ENCODE assay signal across 21 cellular contexts in genomic region chr13:21663197-21663596, GRCh38. TPM values are rescaled to one million over a fixed set of nuclear protein-coding genes. Genes with fewer than 3 reads are reported as not detected.
A peak's percentile ranks its signal among the peaks of the same experiment; 100 is the strongest.
DNase-seq lines count a peak whose midpoint lies in the region; ATAC-seq, FAIRE-seq and TF ChIP-seq lines count a peak whose summit lies in the region.
"Had no signal": no experiment of that assay in that cellular context is flagged by ENCODE, and none has a peak within 500 bp of the region (broad histone marks: within the 10 kb centered on the region; RNA-seq: fewer than 3 reads in every experiment).

No MANE protein-coding gene starts in this region.

- TF ChIP-seq EP300 in HepG2 (IDR thresholded peaks at IDR 0.05; ENCODE audit: low read depth in 2 of 2, low read length in 2 of 2) (no peak), HepG2 (CRISPR knock-in tag; IDR thresholded peaks at IDR 0.05; ENCODE audit: borderline replicate concordance) (no peak)

- FAIRE-seq in HepG2 (lab: Jason Lieb, UNC) = no peak
- FAIRE-seq: endothelial cell of umbilical vein, GM19239 had no signal

- POLR2A ChIA-PET in HepG2 (lab: Yijun Ruan, JAX) = no interaction called here

- H3K4me3 ChIP-seq in HepG2 (replicated peaks in 1 of 3; ENCODE audit: insufficient read depth in 1 of 3, low read depth in 2 of 3, low read length in 3 of 3) = no peak overlapping the region
- H3K4me3 ChIP-seq: gastrocnemius medialis, HAP-1, stomach had no signal

- H3K79me2 ChIP-seq in HepG2 (ENCODE audit: insufficient read depth, low read length) = no peaks in the 10 kb centered on the region

- TF ChIP-seq RAD21 in HepG2 (CRISPR knock-in tag; IDR thresholded peaks at IDR 0.05) = no peak

- intact Hi-C loops in HepG2 (cut with micrococcal nuclease; ENCODE audit: unreplicated experiment) (no loop called here), Right ventricle myocardium superior (cut with DNase I) (no loop called here)

- in situ Hi-C loops in HepG2 (cut with HindIII; ENCODE audit: extremely low pct_ligation_motif_present, low pct_unique_long_range_greater_than_20kb) = no loop called here

- peaks cover 33% of the 10 kb centered on the region for H3K4me1 ChIP-seq in HepG2 (ENCODE audit: insufficient read depth, low read length)
- H3K4me1 ChIP-seq: gastrocnemius medialis, HAP-1, stomach had no signal

- WGBS in HepG2 (ENCODE audit: low lambda C conversion rate) = 6% methylated on average over 4 of the region's 4 CpGs

- no peaks in the 10 kb centered on the region for H3K9me3 ChIP-seq in HepG2 (ENCODE audit: low read length)
- H3K9me3 ChIP-seq: gastrocnemius medialis, HAP-1 had no signal

- H3K27me3 ChIP-seq in HepG2 (ENCODE audit: control insufficient read depth in 1 of 2, insufficient read depth in 2 of 2, low read length in 2 of 2) = peaks cover 1 to 8% of the 10 kb centered on the region in 2 experiments; a peak in 2 of 5 replicates

- no peak for TF ChIP-seq POLR2A in HepG2 (IDR thresholded peaks at IDR 0.05; ENCODE audit: insufficient read depth in 1 of 2, low read depth in 2 of 2, low read length in 2 of 2)

- BruUV-seq in HepG2 (replicated peaks; lab: Mats Ljungman, UMichigan) = no TSS peak

- TF ChIP-seq CTCF in HepG2 (CRISPR knock-in tag; IDR thresholded peaks at IDR 0.05) = no peak

- no peak overlapping the region for H2AFZ ChIP-seq in HepG2 (ENCODE audit: low read length)

- DNase-seq in DMS79 treated with DMSO at 0.1 percent for 48 hours (lab: John Stamatoyannopoulos, UW) = peak; percentile 89
- DNase-seq in NCI-H1436 (lab: John Stamatoyannopoulos, UW) = peak; percentile 92
- DNase-seq in NCI-H69 (lab: John Stamatoyannopoulos, UW) = peak; percentile 67
- DNase-seq in HepG2 (ENCODE audit: low spot score) = peak; percentile 53
- DNase-seq in dedifferentiated amniotic fluid mesenchymal stem cell (ENCODE audit: extremely low spot score) = no peak
- DNase-seq in activated CD8-positive, alpha-beta memory T cell treated with anti-CD3 and anti-CD28 coated beads, Interleukin-2, amount 50 U/mL, for 48 hours = no peak
- DNase-seq in inferior parietal cortex (ENCODE audit: extremely low spot score) = no peak
- DNase-seq in Right ventricle myocardium superior = no peak
- DNase-seq: gastrocnemius medialis; KG1; NCI-H1105 treated with DMSO at 0.1 percent for 48 hours; OCI-M1; stimulated activated CD4-positive, alpha-beta T cell treated with anti-CD3 and anti-CD28 coated beads, Interleukin-2, amount 100 ng/mL, for 24 hours; stomach; T-helper 9 cell had no signal

- no peaks in the 10 kb centered on the region for H4K20me1 ChIP-seq in HepG2 (ENCODE audit: insufficient read depth, low read length)

- CTCF ChIA-PET in HepG2 (lab: Yijun Ruan, JAX; ENCODE audit: low intra/inter-chr PET ratio, low total read pairs) = no interaction called here

- ATAC-seq in HepG2 (peak; percentile 70), Right ventricle myocardium superior (ENCODE audit: poor library complexity) (no peak)
- ATAC-seq: activated naive CD4-positive, alpha-beta T cell treated with anti-CD3 and anti-CD28 coated beads, Interleukin-2, amount 50 U/mL, for 72 hours; gastrocnemius medialis; left lobe of liver had no signal

- H3K27ac ChIP-seq in HepG2 (ENCODE audit: extremely low read length, insufficient read depth, low read length) = no peak overlapping the region
- H3K27ac ChIP-seq: gastrocnemius medialis, stomach had no signal

- H3K36me3 ChIP-seq in HepG2 (replicated peaks in 1 of 2; ENCODE audit: control insufficient read depth in 1 of 2, insufficient read depth in 2 of 2, low read length in 2 of 2) = no peaks in the 10 kb centered on the region
- H3K36me3 ChIP-seq: gastrocnemius medialis, HAP-1, stomach had no signal

- no peak overlapping the region for H3K9ac ChIP-seq in HepG2 (ENCODE audit: insufficient read depth, low read depth, low read length)

- H3K4me2 ChIP-seq in HepG2 (ENCODE audit: low read depth, low read length) = no peak overlapping the region

TF ChIP-seq in HepG2, 621 proteins besides CTCF, POLR2A, EP300 and RAD21 (continues in another document):
- no peak for TF ChIP-seq ZNF3 (CRISPR knock-in tag; IDR thresholded peaks at IDR 0.05)
- peak; percentile 54; the same call in 1 of the 2 replicates for TF ChIP-seq FOSL1 (CRISPR knock-in tag; IDR thresholded peaks at IDR 0.05; ENCODE audit: borderline replicate concordance)
- TF ChIP-seq FOSL2 (CRISPR knock-in tag; IDR thresholded peaks at IDR 0.05) = peak; percentile 85
- TF ChIP-seq ZBTB39 (CRISPR knock-in tag; IDR thresholded peaks at IDR 0.05) = no peak
- TF ChIP-seq POLR2G (IDR thresholded peaks at IDR 0.05; ENCODE audit: low read depth, low read length) = no peak

RNA-seq across cellular contexts. Expression of gene FGF9, which starts 7.7 kb away (rescaled TPM):
- total RNA-seq in HepG2 (2016; rRNA removed; fragmentation: Illumina TruSeq; extraction: Trizol) (not detected in 2 replicates), Right ventricle myocardium superior (9.5 TPM)
- total RNA-seq in HepG2 (2016; cell fraction: cytosol; rRNA removed; fragmentation: Illumina TruSeq; extraction: Trizol; ENCODE audit: low read depth) = not detected in 2 replicates
- total RNA-seq in HepG2 (2016; cell fraction: insoluble cytoplasmic fraction; rRNA removed; fragmentation: Illumina TruSeq; extraction: Trizol) = not detected in 2 replicates
- not detected in 2 replicates for total RNA-seq in HepG2 (2016; cell fraction: membrane; rRNA removed; fragmentation: Illumina TruSeq; extraction: Trizol)
- not detected in 2 replicates for total RNA-seq in HepG2 (2016; cell fraction: nucleus; rRNA removed; fragmentation: Illumina TruSeq; extraction: Trizol)
- not detected in 2 replicates for polyA plus RNA-seq in HepG2 (2011; rRNA removed)
- not detected in 2 replicates for polyA plus RNA-seq in HepG2 (2011; cell fraction: cytosol; rRNA removed)
- not detected in 2 replicates for polyA plus RNA-seq in HepG2 (2011; cell fraction: nucleus; rRNA removed)
- not detected in 2 replicates for polyA plus RNA-seq in HepG2 (2012)
- not detected in 2 replicates for polyA plus RNA-seq in HepG2 (2016; cell fraction: cytosol; fragmentation: Illumina TruSeq; extraction: Trizol; ENCODE audit: low read depth)
- not detected in 2 replicates for polyA plus RNA-seq in HepG2 (2016; cell fraction: insoluble cytoplasmic fraction; fragmentation: Illumina TruSeq; extraction: Trizol; ENCODE audit: low read depth)
- not detected in 2 replicates for polyA plus RNA-seq in HepG2 (2016; cell fraction: membrane; fragmentation: Illumina TruSeq; extraction: Trizol; ENCODE audit: low read depth)
- polyA plus RNA-seq in HepG2 (2016; cell fraction: nucleus; fragmentation: Illumina TruSeq; extraction: Trizol; ENCODE audit: insufficient read depth, low read depth) = not detected in 2 replicates
- not detected in 2 replicates for polyA minus RNA-seq in HepG2 (2011; rRNA and poly(A)+ RNA removed; ENCODE audit: low replicate concordance)
- polyA minus RNA-seq in HepG2 (2011; cell fraction: cytosol; rRNA and poly(A)+ RNA removed) = not detected in 2 replicates
- not detected in 2 replicates for polyA minus RNA-seq in HepG2 (2011; cell fraction: nucleus; rRNA and poly(A)+ RNA removed)
- total RNA-seq: endothelial cell of umbilical vein, left lobe of liver, osteoblast had no signal
- polyA plus RNA-seq: endothelial cell of umbilical vein had no signal

RNA-seq across cellular contexts. Expression of gene MICU2, which starts 59.2 kb away (rescaled TPM):
- 42.4 and 56.5 TPM in 2 replicates for total RNA-seq in HepG2 (2016; rRNA removed; fragmentation: Illumina TruSeq; extraction: Trizol)
- 3.6 and 4.5 TPM in 2 replicates for total RNA-seq in HepG2 (2016; cell fraction: cytosol; rRNA removed; fragmentation: Illumina TruSeq; extraction: Trizol; ENCODE audit: low read depth)
- 41.6 and 57.3 TPM in 2 replicates for total RNA-seq in HepG2 (2016; cell fraction: insoluble cytoplasmic fraction; rRNA removed; fragmentation: Illumina TruSeq; extraction: Trizol)
- total RNA-seq in HepG2 (2016; cell fraction: membrane; rRNA removed; fragmentation: Illumina TruSeq; extraction: Trizol) = 8.7 and 9.1 TPM in 2 replicates
- total RNA-seq in HepG2 (2016; cell fraction: nucleus; rRNA removed; fragmentation: Illumina TruSeq; extraction: Trizol) = 21.1 and 24.4 TPM in 2 replicates
- polyA plus RNA-seq in HepG2 (2011; rRNA removed) = 24.5 and 31.7 TPM in 2 replicates
- polyA plus RNA-seq in HepG2 (2011; cell fraction: cytosol; rRNA removed) = 31.6 and 33.0 TPM in 2 replicates
- 25.0 and 29.4 TPM in 2 replicates for polyA plus RNA-seq in HepG2 (2011; cell fraction: nucleus; rRNA removed)
- 19.9 and 23.4 TPM in 2 replicates for polyA plus RNA-seq in HepG2 (2012)
- 2.7 and 2.9 TPM in 2 replicates for polyA plus RNA-seq in HepG2 (2016; cell fraction: cytosol; fragmentation: Illumina TruSeq; extraction: Trizol; ENCODE audit: low read depth)
- polyA plus RNA-seq in HepG2 (2016; cell fraction: insoluble cytoplasmic fraction; fragmentation: Illumina TruSeq; extraction: Trizol; ENCODE audit: low read depth) = 55.6 and 59.5 TPM in 2 replicates
- polyA plus RNA-seq in HepG2 (2016; cell fraction: membrane; fragmentation: Illumina TruSeq; extraction: Trizol; ENCODE audit: low read depth) = 5.6 TPM in 2 replicates
- polyA plus RNA-seq in HepG2 (2016; cell fraction: nucleus; fragmentation: Illumina TruSeq; extraction: Trizol; ENCODE audit: insufficient read depth, low read depth) = 30.3 and 34.9 TPM in 2 replicates
- 5.1 and 10.2 TPM in 2 replicates for polyA minus RNA-seq in HepG2 (2011; rRNA and poly(A)+ RNA removed; ENCODE audit: low replicate concordance)
- polyA minus RNA-seq in HepG2 (2011; cell fraction: cytosol; rRNA and poly(A)+ RNA removed) = 16.1 and 17.5 TPM in 2 replicates
- 27.2 and 34.8 TPM in 2 replicates for polyA minus RNA-seq in HepG2 (2011; cell fraction: nucleus; rRNA and poly(A)+ RNA removed)
- 58.6 TPM for total RNA-seq in Right ventricle myocardium superior

Comparison
In these comparisons a context has a peak if more than half of its experiments do, and no peak if none do; other contexts are left out.
1. DNase-seq: peak in DMS79 treated with DMSO at 0.1 percent for 48 hours (single experiment), NCI-H1436 (single experiment), NCI-H69 (single experiment) and HepG2 (single experiment); none in dedifferentiated amniotic fluid mesenchymal stem cell (single experiment), activated CD8-positive, alpha-beta memory T cell treated with anti-CD3 and anti-CD28 coated beads, Interleukin-2, amount 50 U/mL, for 48 hours (single experiment), inferior parietal cortex (single experiment) and Right ventricle myocardium superior (single experiment).